Comparison of ENCODE assay signal across 9 cellular contexts in genomic region chr17:17002731-17003715, GRCh38. TPM values are rescaled to one million over a fixed set of nuclear protein-coding genes. Genes with fewer than 3 reads are reported as not detected.
DNase-seq lines count a peak whose midpoint lies in the region; ATAC-seq, FAIRE-seq and TF ChIP-seq lines count a peak whose summit lies in the region.
"Not testable (repeated sequence)": the region's sequence is repeated elsewhere in the genome, so short reads cannot be mapped to it uniquely, and the experiment has no call there.
"Had no signal": no experiment of that assay in that cellular context is flagged by ENCODE, and none has a peak within 500 bp of the region (broad histone marks: within the 10 kb centered on the region; RNA-seq: fewer than 3 reads in every experiment).

No MANE protein-coding gene starts in this region.

- not testable (repeated sequence) for H3K27me3 Mint-ChIP-seq in natural killer cell treated with Interleukin-12 subunit alpha and Interleukin-12 subunit beta and Interleukin-15 and Interleukin-18, amount 100 ng/mL, for 72 hours

- CTCF ChIA-PET in GM12878 (lab: Yijun Ruan, JAX): not testable (repeated sequence)

- BruUV-seq in GM12878 (replicated peaks; lab: Mats Ljungman, UMichigan): not testable (repeated sequence)

- peak; percentile 7 for FAIRE-seq in GM12878 (lab: Jason Lieb, UNC)
- FAIRE-seq in kidney (lab: Jason Lieb, UNC): not testable (repeated sequence)

- TF ChIP-seq EP300 in GM12878 (IDR thresholded peaks at IDR 0.05; ENCODE audit: borderline replicate concordance in 1 of 2, control insufficient read depth in 1 of 2, low read depth in 2 of 2, low read length in 2 of 2): not testable (repeated sequence)

- not testable (repeated sequence) for H3K4me3 ChIP-seq in BLaER1; H7 (ENCODE audit: insufficient read depth, low read depth, low read length); GM12878; kidney (ENCODE audit: low read length in 2 of 2)

- H3K4me1 ChIP-seq in BLaER1: peaks cover 71% of the 10 kb centered on the region
- not testable (repeated sequence) for H3K4me1 ChIP-seq in GM12878 (ENCODE audit: control insufficient read depth, insufficient read depth, low read length); kidney (ENCODE audit: control insufficient read depth in 1 of 2, insufficient read depth in 1 of 2, low read depth in 1 of 2, low read length in 2 of 2)

- H3K4me2 ChIP-seq in BLaER1: peak overlapping the region; percentile 49; the same call in 1 of the 2 replicates
- H3K4me2 ChIP-seq in GM12878 (ENCODE audit: control insufficient read depth, insufficient read depth): not testable (repeated sequence)

- not testable (repeated sequence) for H3K36me3 ChIP-seq in BLaER1; H7 (replicated peaks; ENCODE audit: control insufficient read depth, insufficient read depth, low read length); GM12878 (ENCODE audit: control insufficient read depth in 2 of 2, insufficient read depth in 2 of 2, low read length in 1 of 2); kidney (ENCODE audit: control insufficient read depth in 1 of 2, insufficient read depth in 2 of 2, low read length in 2 of 2)

- not testable (repeated sequence) for H3K36me3 Mint-ChIP-seq in natural killer cell treated with Interleukin-12 subunit alpha and Interleukin-12 subunit beta and Interleukin-15 and Interleukin-18, amount 100 ng/mL, for 72 hours

- not testable (repeated sequence) for H3K4me3 Mint-ChIP-seq in natural killer cell treated with Interleukin-12 subunit alpha and Interleukin-12 subunit beta and Interleukin-15 and Interleukin-18, amount 100 ng/mL, for 72 hours

- POLR2A ChIA-PET in GM12878 (lab: Charles Lee): not testable (repeated sequence)

- in situ Hi-C loops in GM12878 (cut with MboI): loop anchor here (5.0 kb wide), 1 partner anchor 304 kb away; no protein-coding TSS in a partner anchor

- RAD21 ChIA-PET in GM12878 (lab: Charles Lee; ENCODE audit: unreplicated experiment): not testable (repeated sequence)

- TF ChIP-seq RAD21 in GM12878 (IDR thresholded peaks at IDR 0.05; ENCODE audit: insufficient read depth, low read depth, low read length): not testable (repeated sequence)

- not testable (repeated sequence) for H3K9me3 ChIP-seq in BLaER1; GM12878 (replicated peaks; ENCODE audit: control insufficient read depth, insufficient read depth, low read length); kidney (ENCODE audit: control insufficient read depth in 1 of 2, low read length in 2 of 2)

- H3K27ac ChIP-seq in BLaER1: 0 out of 2 replicates have a peak overlapping the region, but pooled peaks have one; percentile 38
- H3K27ac ChIP-seq in GM12878 (ENCODE audit: control insufficient read depth, insufficient read depth); kidney (ENCODE audit: low read depth in 2 of 2, low read length in 2 of 2): not testable (repeated sequence)

- H3K27me3 ChIP-seq in BLaER1; H7 (ENCODE audit: control insufficient read depth, insufficient read depth, low read length); GM12878 (replicated peaks in 1 of 2; ENCODE audit: control insufficient read depth in 2 of 2, insufficient read depth in 2 of 2, low read length in 1 of 2): not testable (repeated sequence)

- not testable (repeated sequence) for H3K79me2 ChIP-seq in GM12878 (ENCODE audit: control insufficient read depth, insufficient read depth, low read length)

- not testable (repeated sequence) for TF ChIP-seq POLR2A in GM12878 (IDR thresholded peaks at IDR 0.05; ENCODE audit: low read depth, low read length)

- not testable (repeated sequence) for ATAC-seq in GM12878; natural killer cell treated with Interleukin-12 subunit alpha and Interleukin-12 subunit beta and Interleukin-15 and Interleukin-18, amount 100 ng/mL, for 72 hours

- H3K4me1 Mint-ChIP-seq in natural killer cell treated with Interleukin-12 subunit alpha and Interleukin-12 subunit beta and Interleukin-15 and Interleukin-18, amount 100 ng/mL, for 72 hours (ENCODE audit: low read depth in 2 of 2): not testable (repeated sequence)

- 58% methylated on average over 20 of the region's 20 CpGs for WGBS in GM12878 (ENCODE audit: insufficient coverage, insufficient replicate concordance, low lambda C conversion rate, missing lambda C conversion rate)

- intact Hi-C loops in GM12878 (cut with micrococcal nuclease; ENCODE audit: unreplicated experiment): loop anchor here (5.0 to 10.0 kb wide), 3 partner anchors 144 to 232 kb away; partner anchors contain the start of genes FLCN and PLD6
- intact Hi-C loops in kidney (cut with DNase I): not testable (repeated sequence)

- H2AFZ ChIP-seq in GM12878 (ENCODE audit: control insufficient read depth, low read depth, low read length): not testable (repeated sequence)

- not testable (repeated sequence) for H3K9me3 Mint-ChIP-seq in natural killer cell treated with Interleukin-12 subunit alpha and Interleukin-12 subunit beta and Interleukin-15 and Interleukin-18, amount 100 ng/mL, for 72 hours

- H3K9ac ChIP-seq in BLaER1; GM12878 (ENCODE audit: control insufficient read depth, insufficient read depth, low read length); kidney (ENCODE audit: low read length in 2 of 2): not testable (repeated sequence)

- SMC1A ChIA-PET in GM12878 (lab: Charles Lee; ENCODE audit: uncharacterized antibody, unreplicated experiment): interaction anchor here (0.6 kb wide), 1 partner anchor 162 kb away, joined by 3 read pairs; no protein-coding TSS in a partner anchor

- H3K27ac Mint-ChIP-seq in natural killer cell treated with Interleukin-12 subunit alpha and Interleukin-12 subunit beta and Interleukin-15 and Interleukin-18, amount 100 ng/mL, for 72 hours: not testable (repeated sequence)

- not testable (repeated sequence) for TF ChIP-seq CTCF in GM12878 (IDR thresholded peaks at IDR 0.05 in 2 of 3, conservative IDR thresholded peaks at IDR 0.05 in 1 of 3; ENCODE audit: control insufficient read depth in 2 of 3, extremely low read depth in 1 of 3, insufficient read depth in 1 of 3, low read depth in 3 of 3, low read length in 3 of 3); kidney (IDR thresholded peaks at IDR 0.05; ENCODE audit: borderline replicate concordance, extremely low read depth, insufficient read depth)

- DNase-seq in H7: peak; percentile 40
- DNase-seq in NCI-H146 (lab: John Stamatoyannopoulos, UW): peak; percentile 97
- DNase-seq in NCI-H69 (lab: John Stamatoyannopoulos, UW): peak; percentile 94
- not testable (repeated sequence) for DNase-seq in GM12878 (ENCODE audit: low read depth, low spot score)
- DNase-seq in kidney: peak; percentile 69
- peak; percentile 58 for DNase-seq in natural killer cell treated with Interleukin-12 subunit alpha and Interleukin-12 subunit beta and Interleukin-15 and Interleukin-18, amount 100 ng/mL, for 72 hours (ENCODE audit: low spot score)

- not testable (repeated sequence) for H4K20me1 ChIP-seq in BLaER1; GM12878 (ENCODE audit: control insufficient read depth, insufficient read depth)

RNA-seq across cellular contexts. Expression of gene TNFRSF13B, which starts 31.1 kb away (rescaled TPM):
- total RNA-seq in H7 (2014; rRNA removed; shearing (Covaris generic)): 0.21 TPM in 1 of 2 replicates, not detected in the other
- 353 and 380 TPM in 2 replicates for total RNA-seq in GM12878 (2013; cell fraction: nucleolus; rRNA removed)
- 101 and 116 TPM in 2 replicates for total RNA-seq in GM12878 (2014; rRNA removed)
- total RNA-seq in GM12878 (2014; rRNA removed; fragmentation: Illumina TruSeq; extraction: Trizol): 50.4 and 53.0 TPM in 2 replicates
- 160 and 161 TPM in 2 replicates for total RNA-seq in GM12878 (2021)
- 102 TPM for polyA plus RNA-seq in GM12878 (2011; ENCODE audit: low read depth)
- 45.9 and 91.3 TPM in 2 replicates for polyA plus RNA-seq in GM12878 (2011; rRNA removed)
- polyA plus RNA-seq in GM12878 (2011; cell fraction: cytosol; rRNA removed): 124 and 142 TPM in 2 replicates
- 234 and 258 TPM in 2 replicates for polyA plus RNA-seq in GM12878 (2011; cell fraction: nucleus; rRNA removed)
- 237 and 313 TPM in 2 replicates for polyA plus RNA-seq in GM12878 (2012)
- polyA plus RNA-seq in GM12878 (2014; fragmentation: Illumina TruSeq; extraction: Trizol): 53.0 and 141 TPM in 2 replicates
- 10 to 100 TPM; 15.5 to 23.1 TPM for polyA plus RNA-seq in GM12878 (2014; fragmentation: Nextera tagmentation; extraction: Ambion mirVana)
- polyA plus RNA-seq in GM12878 (2014; rRNA removed): 231 and 255 TPM in 2 replicates
- polyA plus RNA-seq in GM12878 (2016; fragmentation: Nextera tagmentation; extraction: Ambion mirVana): 100 to 1,000 TPM; 121 to 139 TPM
- polyA minus RNA-seq in GM12878 (2011; rRNA and poly(A)+ RNA removed): 123 and 202 TPM in 2 replicates
- polyA minus RNA-seq in GM12878 (2011; cell fraction: cytosol; rRNA and poly(A)+ RNA removed): 45.4 TPM in 2 replicates
- 141 and 184 TPM in 2 replicates for polyA minus RNA-seq in GM12878 (2011; cell fraction: nucleus; rRNA and poly(A)+ RNA removed)
- total RNA-seq in kidney: 1.4 TPM
- not detected for polyA plus RNA-seq in kidney (ENCODE audit: insufficient read depth, low read depth, low replicate concordance)
- total RNA-seq in natural killer cell treated with Interleukin-12 subunit alpha and Interleukin-12 subunit beta and Interleukin-15 and Interleukin-18, amount 100 ng/mL, for 72 hours: 1 to 10 TPM in 1 of 2 donors, not detected in 1; 2.3 TPM
- total RNA-seq: CD8-positive, alpha-beta memory T cell; G401 had no signal
- polyA plus RNA-seq: CD8-positive, alpha-beta memory T cell had no signal

RNA-seq across cellular contexts. Expression of gene MPRIP, which starts 39.2 kb away (rescaled TPM):
- total RNA-seq in H7 (2014; rRNA removed; shearing (Covaris generic)): 70.2 and 73.9 TPM in 2 replicates
- 167 and 175 TPM in 2 replicates for total RNA-seq in GM12878 (2013; cell fraction: nucleolus; rRNA removed)
- total RNA-seq in GM12878 (2014; rRNA removed) (115 and 131 TPM in 2 replicates), GM12878 (2014; rRNA removed; fragmentation: Illumina TruSeq; extraction: Trizol) (79.0 and 83.9 TPM in 2 replicates), GM12878 (2021) (159 and 168 TPM in 2 replicates), kidney (250 TPM)
- 49.9 TPM for polyA plus RNA-seq in GM12878 (2011; ENCODE audit: low read depth)
- polyA plus RNA-seq in GM12878 (2011; rRNA removed) (51.1 and 70.6 TPM in 2 replicates), GM12878 (2014; fragmentation: Illumina TruSeq; extraction: Trizol) (35.1 and 72.7 TPM in 2 replicates), GM12878 (2014; fragmentation: Nextera tagmentation; extraction: Ambion mirVana) (10 to 100 TPM; 24.3 to 44.6 TPM), GM12878 (2014; rRNA removed) (89.3 and 97.0 TPM in 2 replicates), GM12878 (2016; fragmentation: Nextera tagmentation; extraction: Ambion mirVana) (10 to 100 TPM; 16.5 to 18.5 TPM), kidney (ENCODE audit: insufficient read depth, low read depth, low replicate concordance) (120 TPM)
- polyA plus RNA-seq in GM12878 (2011; cell fraction: cytosol; rRNA removed): 59.0 and 62.4 TPM in 2 replicates
- polyA plus RNA-seq in GM12878 (2011; cell fraction: nucleus; rRNA removed): 87.4 and 124 TPM in 2 replicates
- 72.2 and 77.0 TPM in 2 replicates for polyA plus RNA-seq in GM12878 (2012)
- polyA minus RNA-seq in GM12878 (2011; rRNA and poly(A)+ RNA removed): 73.8 and 103 TPM in 2 replicates
- 36.6 and 63.1 TPM in 2 replicates for polyA minus RNA-seq in GM12878 (2011; cell fraction: cytosol; rRNA and poly(A)+ RNA removed)
- 35.7 and 59.5 TPM in 2 replicates for polyA minus RNA-seq in GM12878 (2011; cell fraction: nucleus; rRNA and poly(A)+ RNA removed)
- total RNA-seq in natural killer cell treated with Interleukin-12 subunit alpha and Interleukin-12 subunit beta and Interleukin-15 and Interleukin-18, amount 100 ng/mL, for 72 hours: 100 to 1,000 TPM; 158 to 216 TPM

Comparison
In these comparisons a context has a peak if more than half of its experiments do, and no peak if none do; other contexts are left out.
1. RNA of gene TNFRSF13B, which starts 31.1 kb away (total RNA-seq): 50.4 to 380 TPM in GM12878; 2.3 TPM in natural killer cell treated with Interleukin-12 subunit alpha and Interleukin-12 subunit beta and Interleukin-15 and Interleukin-18, amount 100 ng/mL, for 72 hours, 1.4 TPM in kidney (single experiment) and 0.21 TPM in H7; every median in the first group is over 10 times any median in the second.